Comparison of ENCODE assay signal across 22 cellular contexts in the genomic region with DNA sequence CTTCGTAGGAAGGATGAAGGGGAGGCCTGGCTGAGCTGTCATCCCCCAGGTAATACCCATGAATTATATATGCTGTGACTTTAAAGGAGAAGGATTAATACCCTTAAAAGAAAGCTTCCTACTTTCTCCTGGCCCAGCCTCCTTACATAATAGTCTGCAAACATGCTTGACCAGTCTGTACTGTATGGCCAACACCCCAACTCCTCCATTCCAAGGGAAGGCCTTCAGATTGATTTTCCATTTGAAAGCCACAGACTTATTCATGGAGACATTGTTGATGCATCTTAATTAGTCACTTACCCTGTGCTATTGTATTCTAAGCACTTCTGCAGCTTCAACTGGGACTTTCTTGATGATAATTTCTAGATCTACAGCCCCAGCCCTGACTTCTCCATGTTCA.
"Had no signal": no experiment of that assay in that cellular context is flagged by ENCODE, and none has a peak within 500 bp of the region (broad histone marks: within the 10 kb centered on the region; RNA-seq: fewer than 3 reads in every experiment).

No MANE protein-coding gene starts in this region.

- H3K27ac ChIP-seq: body of pancreas, colonic mucosa, tibial nerve, vagina had no signal

- FAIRE-seq: endometrium, islet of Langerhans had no signal

- H3K4me3 ChIP-seq: body of pancreas, colonic mucosa, esophagus squamous epithelium, tibial nerve, vagina had no signal

- H3K9me2 ChIP-seq: SK-N-SH had no signal

- H3K4me2 ChIP-seq: SK-N-SH had no signal

- H3K27me3 Mint-ChIP-seq: activated CD4-positive, alpha-beta T cell treated with anti-CD3 and anti-CD28 coated beads, Interleukin-2, amount 10 ng/mL, durations not matched to agents 24 days and 14 days; activated CD8-positive, alpha-beta T cell treated with anti-CD3 and anti-CD28 coated beads for 36 hours; activated naive CD8-positive, alpha-beta T cell treated with anti-CD3 and anti-CD28 coated beads, Interleukin-2, amount 10 ng/mL, durations not matched to agents 7 days and 5 days; central memory CD8-positive, alpha-beta T cell had no signal

- H3K9me3 ChIP-seq: body of pancreas, colonic mucosa, esophagus squamous epithelium, SK-N-SH, tibial nerve, vagina had no signal

- DNase-seq: activated CD4-positive, alpha-beta T cell treated with anti-CD3 and anti-CD28 coated beads, Interleukin-2, amount 10 ng/mL, durations not matched to agents 24 days and 14 days; activated CD8-positive, alpha-beta T cell treated with anti-CD3 and anti-CD28 coated beads for 36 hours; activated gamma-delta T cell; activated naive CD8-positive, alpha-beta T cell treated with anti-CD3 and anti-CD28 coated beads, Interleukin-2, amount 10 ng/mL, durations not matched to agents 7 days and 5 days; activated T-cell treated with anti-CD3 and anti-CD28 coated beads, Interleukin-2, amount 50 U/mL, for 48 hours; body of pancreas; colonic mucosa; esophagus squamous epithelium; left cardiac atrium; nephron progenitor cell; SK-N-SH; stimulated activated CD4-positive, alpha-beta T cell treated with anti-CD3 and anti-CD28 coated beads, Interleukin-12 subunit alpha, Interleukin-12 subunit beta, amount 100 ng/mL, for 4 hours; stimulated activated CD4-positive, alpha-beta T cell treated with anti-CD3 and anti-CD28 coated beads, Interleukin-2, amount 100 ng/mL, for 24 hours; stimulated activated naive CD8-positive, alpha-beta T cell treated with anti-CD3 and anti-CD28 coated beads, Interleukin-15, Interleukin-2, amounts not matched to agents 100 U/mL and 50 U/mL, for 24 hours; substantia nigra; T-helper 1 cell; T-helper 9 cell had no signal

- H3K27me3 ChIP-seq: body of pancreas, colonic mucosa, esophagus squamous epithelium, tibial nerve, vagina had no signal

- H3K27ac Mint-ChIP-seq: activated CD4-positive, alpha-beta T cell treated with anti-CD3 and anti-CD28 coated beads, Interleukin-2, amount 10 ng/mL, durations not matched to agents 24 days and 14 days; activated CD8-positive, alpha-beta T cell treated with anti-CD3 and anti-CD28 coated beads for 36 hours; activated naive CD8-positive, alpha-beta T cell treated with anti-CD3 and anti-CD28 coated beads, Interleukin-2, amount 10 ng/mL, durations not matched to agents 7 days and 5 days; nephron progenitor cell had no signal

- H3K9me3 Mint-ChIP-seq: activated CD4-positive, alpha-beta T cell treated with anti-CD3 and anti-CD28 coated beads, Interleukin-2, amount 10 ng/mL, durations not matched to agents 24 days and 14 days; activated CD8-positive, alpha-beta T cell treated with anti-CD3 and anti-CD28 coated beads for 36 hours; activated naive CD8-positive, alpha-beta T cell treated with anti-CD3 and anti-CD28 coated beads, Interleukin-2, amount 10 ng/mL, durations not matched to agents 7 days and 5 days; central memory CD8-positive, alpha-beta T cell; nephron progenitor cell had no signal

- H3K36me3 ChIP-seq: colonic mucosa, vagina had no signal

- H3K4me3 Mint-ChIP-seq: activated CD4-positive, alpha-beta T cell treated with anti-CD3 and anti-CD28 coated beads, Interleukin-2, amount 10 ng/mL, durations not matched to agents 24 days and 14 days; activated naive CD8-positive, alpha-beta T cell treated with anti-CD3 and anti-CD28 coated beads, Interleukin-2, amount 10 ng/mL, durations not matched to agents 7 days and 5 days; nephron progenitor cell had no signal

- H3K9ac ChIP-seq: SK-N-SH had no signal
